Comparison of ENCODE assay signal across 15 cellular contexts in genomic region chr13:84491952-84492351, GRCh38.
DNase-seq lines count a peak whose midpoint lies in the region; ATAC-seq and TF ChIP-seq lines count a peak whose summit lies in the region.
"Had no signal": no experiment of that assay in that cellular context is flagged by ENCODE, and none has a peak within 500 bp of the region (broad histone marks: within the 10 kb centered on the region; RNA-seq: fewer than 3 reads in every experiment).

No MANE protein-coding gene starts in this region.

- DNase-seq in NCI-H510A (lab: John Stamatoyannopoulos, UW), result peak; percentile 3
- DNase-seq in SHP77 treated with DMSO at 0.1 percent for 48 hours (lab: John Stamatoyannopoulos, UW), result peak; percentile 48
- peak; percentile 44 for DNase-seq in chondrocyte (ENCODE audit: low spot score)
- peak; percentile 44 for DNase-seq in posterior vena cava (ENCODE audit: low spot score)
- no peak for DNase-seq in NCI-H2171 treated with DMSO at 0.1 percent for 48 hours (lab: John Stamatoyannopoulos, UW)
- DNase-seq: Calu3; CD8-positive, alpha-beta T cell; DMS79 treated with DMSO at 0.1 percent for 48 hours; GF-D8; HCEC 1CT; HFFc6 had no signal

- no peaks in the 10 kb centered on the region for H3K9me3 Mint-ChIP-seq in chondrocyte (ENCODE audit: low read depth)
- H3K9me3 Mint-ChIP-seq: CD8-positive, alpha-beta T cell; GM23338; HFFc6 had no signal

- no peaks in the 10 kb centered on the region for H3K36me3 Mint-ChIP-seq in chondrocyte (ENCODE audit: low read depth)
- H3K36me3 Mint-ChIP-seq: CD8-positive, alpha-beta T cell had no signal

- ATAC-seq in GM19455 (IDR thresholded peaks at IDR 0.05; ENCODE audit: unreplicated experiment), result no peak
- no peak for ATAC-seq in GM18907 (IDR thresholded peaks at IDR 0.05; ENCODE audit: unreplicated experiment)
- ATAC-seq: CD8-positive, alpha-beta T cell; GM23338 had no signal

- intact Hi-C loops in posterior vena cava (cut with DNase I), result no loop called here

- no peak overlapping the region for H3K27ac Mint-ChIP-seq in chondrocyte (ENCODE audit: unreplicated experiment)
- H3K27ac Mint-ChIP-seq: B cell; CD8-positive, alpha-beta T cell; GM23338; HFFc6 had no signal

- no peak overlapping the region for H3K4me3 Mint-ChIP-seq in chondrocyte (ENCODE audit: unreplicated experiment)
- H3K4me3 Mint-ChIP-seq: B cell; CD8-positive, alpha-beta T cell; GM23338; HFFc6 had no signal

- H3K4me1 Mint-ChIP-seq in chondrocyte (ENCODE audit: low read depth), result no peaks in the 10 kb centered on the region
- H3K4me1 Mint-ChIP-seq: B cell, GM23338 had no signal

- no peaks in the 10 kb centered on the region for H3K27me3 Mint-ChIP-seq in chondrocyte (ENCODE audit: low read depth)
- H3K27me3 Mint-ChIP-seq: B cell had no signal

- TF ChIP-seq CTCF in chondrocyte (IDR thresholded peaks at IDR 0.05), result no peak
